ENCODE assay signal across 10 cellular contexts in the genomic region with DNA sequence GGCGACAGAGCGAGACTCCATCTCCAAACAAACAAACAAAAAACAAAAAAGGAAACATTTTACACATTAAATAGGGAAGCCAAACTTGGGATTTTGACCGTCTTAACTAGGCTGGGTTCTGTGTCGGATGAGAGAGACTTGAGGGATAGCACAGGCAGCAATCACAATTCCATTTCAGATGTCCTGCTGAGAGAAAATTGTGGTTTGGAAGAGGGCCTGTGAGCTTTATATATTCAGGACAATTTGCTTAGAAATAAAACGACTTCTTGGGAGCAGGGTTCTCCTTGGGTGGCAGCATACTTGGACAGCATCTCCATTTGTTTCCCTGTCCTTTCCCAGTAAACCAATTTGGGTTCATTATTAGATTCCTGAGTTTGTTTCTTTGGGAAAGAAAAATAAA.
A peak's percentile ranks its signal among the peaks of the same experiment; 100 is the strongest.
DNase-seq lines count a peak whose midpoint lies in the region; ATAC-seq, FAIRE-seq and TF ChIP-seq lines count a peak whose summit lies in the region.
"Had no signal": no experiment of that assay in that cellular context is flagged by ENCODE, and none has a peak within 500 bp of the region (broad histone marks: within the 10 kb centered on the region; RNA-seq: fewer than 3 reads in every experiment).

No MANE protein-coding gene starts in this region.

- no peak for FAIRE-seq in kidney (lab: Jason Lieb, UNC)
- FAIRE-seq: H54 had no signal

- H3K36me3 ChIP-seq in GM23248 (ENCODE audit: low read depth) (no peaks in the 10 kb centered on the region), lower lobe of right lung (no peaks in the 10 kb centered on the region), subcutaneous abdominal adipose tissue (ENCODE audit: control insufficient read depth in 5 of 5, insufficient read depth in 5 of 5, low read length in 5 of 5) (no peaks in the 10 kb centered on the region), thyroid gland (no peaks in the 10 kb centered on the region), kidney (ENCODE audit: control insufficient read depth in 1 of 2, insufficient read depth in 2 of 2, low read length in 2 of 2) (no peaks in the 10 kb centered on the region)

- H3K9me2 ChIP-seq in GM23248 (ENCODE audit: insufficient read depth) = no peaks in the 10 kb centered on the region

- no peak for TF ChIP-seq POLR2A in thyroid gland (IDR thresholded peaks at IDR 0.05)

- peak; percentile 3 for DNase-seq in GM23248
- peak; percentile 28 for DNase-seq in astrocyte of the cerebellum (ENCODE audit: low read depth)
- no peak for DNase-seq in lower lobe of right lung
- no peak for DNase-seq in head of caudate nucleus
- DNase-seq in thyroid gland = no peak
- no peak for DNase-seq in kidney
- DNase-seq: activated naive CD4-positive, alpha-beta T cell had no signal

- no peak overlapping the region for H2AFZ ChIP-seq in GM23248

- peak overlapping the region; percentile 98 for H3K27ac ChIP-seq in GM23248
- H3K27ac ChIP-seq in lower lobe of right lung = peak overlapping the region; percentile 69
- peak overlapping the region; percentile 75 for H3K27ac ChIP-seq in subcutaneous abdominal adipose tissue (ENCODE audit: low read depth, low read length)
- peak overlapping the region in 1 of 3 donors; percentile 61 for H3K27ac ChIP-seq in thyroid gland
- H3K27ac ChIP-seq in kidney (ENCODE audit: low read depth in 2 of 2, low read length in 2 of 2) = peak overlapping the region in 1 of 2 donors; percentile 3

- ATAC-seq in lower lobe of right lung (no peak), HG03442 (IDR thresholded peaks at IDR 0.05; ENCODE audit: unreplicated experiment) (no peak)

- no peak for TF ChIP-seq CTCF in astrocyte of the cerebellum (IDR thresholded peaks at IDR 0.05; ENCODE audit: low read depth, low read length, missing control alignments)
- TF ChIP-seq CTCF in lower lobe of right lung (IDR thresholded peaks at IDR 0.05) = no peak
- no peak for TF ChIP-seq CTCF in thyroid gland (IDR thresholded peaks at IDR 0.05)
- no peak for TF ChIP-seq CTCF in kidney (IDR thresholded peaks at IDR 0.05; ENCODE audit: borderline replicate concordance, extremely low read depth, insufficient read depth)

- intact Hi-C loops in lower lobe of right lung (cut with DNase I) (no loop called here), head of caudate nucleus (cut with DNase I) (loop anchor here (10.0 kb wide), 1 partner anchor 514 kb away; a partner anchor contains a TSS), thyroid gland (cut with DNase I) (loop anchor here (5.0 to 10.0 kb wide), 2 partner anchors 514 to 541 kb away; a partner anchor contains a TSS), kidney (cut with DNase I) (no loop called here)

- in situ Hi-C loops in GM23248 (cut with MboI) (no loop called here), astrocyte of the cerebellum (cut with HindIII; ENCODE audit: low sequenced_read_pairs) (no loop called here)

- H3K27me3 ChIP-seq in GM23248 (replicated peaks; ENCODE audit: insufficient read depth) (no peaks in the 10 kb centered on the region), lower lobe of right lung (ENCODE audit: low read depth) (no peaks in the 10 kb centered on the region), subcutaneous abdominal adipose tissue (ENCODE audit: control insufficient read depth in 5 of 5, insufficient read depth in 4 of 5, low read length in 5 of 5) (peaks cover 0 to 3% (median 2%) of the 10 kb centered on the region in 5 donors), thyroid gland (no peaks in the 10 kb centered on the region)

- H3K79me2 ChIP-seq in GM23248 (ENCODE audit: insufficient read depth) = no peaks in the 10 kb centered on the region

- no peaks in the 10 kb centered on the region for H4K20me1 ChIP-seq in GM23248 (ENCODE audit: insufficient read depth)

- peak overlapping the region; percentile 78 for H3K9ac ChIP-seq in GM23248
- H3K9ac ChIP-seq in subcutaneous abdominal adipose tissue (ENCODE audit: low read length in 5 of 5) = no peak overlapping the region
- no peak overlapping the region for H3K9ac ChIP-seq in kidney (ENCODE audit: low read length in 2 of 2)

- H3K4me1 ChIP-seq in GM23248 (ENCODE audit: insufficient read depth) (peaks cover 37% of the 10 kb centered on the region), lower lobe of right lung (peaks cover 22% of the 10 kb centered on the region), subcutaneous abdominal adipose tissue (ENCODE audit: control insufficient read depth in 5 of 5, insufficient read depth in 5 of 5, low read length in 5 of 5) (peaks cover 0 to 17% (median 13%) of the 10 kb centered on the region in 5 donors), thyroid gland (no peaks in the 10 kb centered on the region), kidney (ENCODE audit: control insufficient read depth in 1 of 2, insufficient read depth in 1 of 2, low read depth in 1 of 2, low read length in 2 of 2) (no peaks in the 10 kb centered on the region)

- peaks cover 29% of the 10 kb centered on the region for H3F3A ChIP-seq in GM23248 (ENCODE audit: insufficient read depth)

- H3K4me3 ChIP-seq in GM23248 = no peak overlapping the region; the same call in 1 of the 2 replicates
- no peak overlapping the region for H3K4me3 ChIP-seq in astrocyte of the cerebellum (ENCODE audit: low read depth, low read length)
- no peak overlapping the region for H3K4me3 ChIP-seq in lower lobe of right lung
- H3K4me3 ChIP-seq in subcutaneous abdominal adipose tissue (ENCODE audit: low read depth in 1 of 5, low read length in 5 of 5) = no peak overlapping the region
- no peak overlapping the region for H3K4me3 ChIP-seq in thyroid gland (replicated peaks in 1 of 3)
- no peak overlapping the region for H3K4me3 ChIP-seq in kidney (ENCODE audit: low read length in 2 of 2)

- H3K9me3 ChIP-seq in GM23248 (ENCODE audit: low read depth) = no peaks in the 10 kb centered on the region
- H3K9me3 ChIP-seq in lower lobe of right lung = no peaks in the 10 kb centered on the region
- H3K9me3 ChIP-seq in subcutaneous abdominal adipose tissue (ENCODE audit: control insufficient read depth in 5 of 5, low read length in 5 of 5) = no peaks in the 10 kb centered on the region
- H3K9me3 ChIP-seq in thyroid gland = no peaks in the 10 kb centered on the region
- no peaks in the 10 kb centered on the region for H3K9me3 ChIP-seq in kidney (ENCODE audit: control insufficient read depth in 1 of 2, low read length in 2 of 2)

- no peak overlapping the region for H3K4me2 ChIP-seq in GM23248 (ENCODE audit: unreplicated experiment)

- 55% methylated on average over 5 of the region's 5 CpGs for WGBS in GM23248 (ENCODE audit: low coverage in 1 of 2, low lambda C conversion rate in 2 of 2, missing lambda C conversion rate in 2 of 2), 2 experiments
- 82 to 83% methylated on average over 5 of the region's 5 CpGs for WGBS in thyroid gland, 2 donors

Comparison
In these comparisons a context has a peak if more than half of its experiments do, and no peak if none do; other contexts are left out.
1. DNase-seq: peak in GM23248 (single experiment) and astrocyte of the cerebellum (single experiment); none in lower lobe of right lung (single experiment), head of caudate nucleus (0 of 42), thyroid gland (0 of 2) and kidney (single experiment).
2. intact Hi-C loops: an anchor here in head of caudate nucleus (10.0 kb wide) and thyroid gland (5.0 to 10.0 kb wide); none called in lower lobe of right lung and kidney.